ENCODE assay signal across 21 cellular contexts in genomic region chr7:139065323-139065722, GRCh38. TPM values are rescaled to one million over a fixed set of nuclear protein-coding genes. Genes with fewer than 3 reads are reported as not detected.
DNase-seq lines count a peak whose midpoint lies in the region; ATAC-seq and TF ChIP-seq lines count a peak whose summit lies in the region.
"Had no signal": no experiment of that assay in that cellular context is flagged by ENCODE, and none has a peak within 500 bp of the region (broad histone marks: within the 10 kb centered on the region; RNA-seq: fewer than 3 reads in every experiment).

No MANE protein-coding gene starts in this region.

- peak overlapping the region; percentile 62 for H3K27ac Mint-ChIP-seq in activated CD4-positive, alpha-beta T cell treated with anti-CD3 and anti-CD28 coated beads, Interleukin-2, amount 10 ng/mL, durations not matched to agents 24 days and 14 days
- peak overlapping the region; percentile 70 to 82 for H3K27ac Mint-ChIP-seq in natural killer cell
- H3K27ac Mint-ChIP-seq in natural killer cell treated with Interleukin-12 subunit alpha and Interleukin-12 subunit beta and Interleukin-15 and Interleukin-18, amount 100 ng/mL, for 72 hours = peak overlapping the region in 1 of 2 donors; percentile 65
- peak overlapping the region; percentile 65 for H3K27ac Mint-ChIP-seq in activated T-helper 17 cell treated with anti-CD3 and anti-CD28 coated beads, Interleukin-2, amount 50 U/mL, for 72 hours
- H3K27ac Mint-ChIP-seq in stimulated activated effector memory CD8-positive, alpha-beta T cell treated with anti-CD3 and anti-CD28 coated beads, Interleukin-12 subunit alpha, Interleukin-12 subunit beta, amount 100 ng/mL, for 72 hours = peak overlapping the region; percentile 83
- H3K27ac Mint-ChIP-seq: mesothelial cell of epicardium had no signal

- H3K36me3 Mint-ChIP-seq in activated CD4-positive, alpha-beta T cell treated with anti-CD3 and anti-CD28 coated beads, Interleukin-2, amount 10 ng/mL, durations not matched to agents 24 days and 14 days (ENCODE audit: low read depth) = peaks cover 83% of the 10 kb centered on the region
- peaks cover 25% of the 10 kb centered on the region for H3K36me3 Mint-ChIP-seq in natural killer cell
- peaks cover 59% of the 10 kb centered on the region for H3K36me3 Mint-ChIP-seq in natural killer cell treated with Interleukin-12 subunit alpha and Interleukin-12 subunit beta and Interleukin-15 and Interleukin-18, amount 100 ng/mL, for 72 hours
- peaks cover 100% of the 10 kb centered on the region for H3K36me3 Mint-ChIP-seq in activated T-helper 17 cell treated with anti-CD3 and anti-CD28 coated beads, Interleukin-2, amount 50 U/mL, for 72 hours (ENCODE audit: low read depth)
- H3K36me3 Mint-ChIP-seq in stimulated activated effector memory CD8-positive, alpha-beta T cell treated with anti-CD3 and anti-CD28 coated beads, Interleukin-12 subunit alpha, Interleukin-12 subunit beta, amount 100 ng/mL, for 72 hours = peaks cover 100% of the 10 kb centered on the region

- TF ChIP-seq CTCF in natural killer cell (IDR thresholded peaks at IDR 0.05) = no peak

- no peaks in the 10 kb centered on the region for H3K27me3 Mint-ChIP-seq in activated CD4-positive, alpha-beta T cell treated with anti-CD3 and anti-CD28 coated beads, Interleukin-2, amount 10 ng/mL, durations not matched to agents 24 days and 14 days
- no peaks in the 10 kb centered on the region for H3K27me3 Mint-ChIP-seq in natural killer cell (ENCODE audit: low read depth in 2 of 2)
- H3K27me3 Mint-ChIP-seq in natural killer cell treated with Interleukin-12 subunit alpha and Interleukin-12 subunit beta and Interleukin-15 and Interleukin-18, amount 100 ng/mL, for 72 hours = no peaks in the 10 kb centered on the region
- no peaks in the 10 kb centered on the region for H3K27me3 Mint-ChIP-seq in activated T-helper 17 cell treated with anti-CD3 and anti-CD28 coated beads, Interleukin-2, amount 50 U/mL, for 72 hours

- no peaks in the 10 kb centered on the region for H3K9me3 Mint-ChIP-seq in activated CD4-positive, alpha-beta T cell treated with anti-CD3 and anti-CD28 coated beads, Interleukin-2, amount 10 ng/mL, durations not matched to agents 24 days and 14 days
- H3K9me3 Mint-ChIP-seq in natural killer cell = no peaks in the 10 kb centered on the region
- no peaks in the 10 kb centered on the region for H3K9me3 Mint-ChIP-seq in natural killer cell treated with Interleukin-12 subunit alpha and Interleukin-12 subunit beta and Interleukin-15 and Interleukin-18, amount 100 ng/mL, for 72 hours
- no peaks in the 10 kb centered on the region for H3K9me3 Mint-ChIP-seq in activated T-helper 17 cell treated with anti-CD3 and anti-CD28 coated beads, Interleukin-2, amount 50 U/mL, for 72 hours
- no peaks in the 10 kb centered on the region for H3K9me3 Mint-ChIP-seq in stimulated activated effector memory CD8-positive, alpha-beta T cell treated with anti-CD3 and anti-CD28 coated beads, Interleukin-12 subunit alpha, Interleukin-12 subunit beta, amount 100 ng/mL, for 72 hours

- peaks cover 66% of the 10 kb centered on the region for H3K4me1 Mint-ChIP-seq in activated CD4-positive, alpha-beta T cell treated with anti-CD3 and anti-CD28 coated beads, Interleukin-2, amount 10 ng/mL, durations not matched to agents 24 days and 14 days
- peaks cover 47 to 70% of the 10 kb centered on the region in 2 donors for H3K4me1 Mint-ChIP-seq in natural killer cell
- peaks cover 45 to 46% of the 10 kb centered on the region in 2 donors for H3K4me1 Mint-ChIP-seq in natural killer cell treated with Interleukin-12 subunit alpha and Interleukin-12 subunit beta and Interleukin-15 and Interleukin-18, amount 100 ng/mL, for 72 hours (ENCODE audit: low read depth in 2 of 2)
- H3K4me1 Mint-ChIP-seq in activated T-helper 17 cell treated with anti-CD3 and anti-CD28 coated beads, Interleukin-2, amount 50 U/mL, for 72 hours = peaks cover 44% of the 10 kb centered on the region
- peaks cover 54% of the 10 kb centered on the region for H3K4me1 Mint-ChIP-seq in stimulated activated effector memory CD8-positive, alpha-beta T cell treated with anti-CD3 and anti-CD28 coated beads, Interleukin-12 subunit alpha, Interleukin-12 subunit beta, amount 100 ng/mL, for 72 hours
- H3K4me1 Mint-ChIP-seq: mesothelial cell of epicardium had no signal

- no peak overlapping the region for H3K4me3 Mint-ChIP-seq in activated CD4-positive, alpha-beta T cell treated with anti-CD3 and anti-CD28 coated beads, Interleukin-2, amount 10 ng/mL, durations not matched to agents 24 days and 14 days
- no peak overlapping the region for H3K4me3 Mint-ChIP-seq in natural killer cell
- H3K4me3 Mint-ChIP-seq in natural killer cell treated with Interleukin-12 subunit alpha and Interleukin-12 subunit beta and Interleukin-15 and Interleukin-18, amount 100 ng/mL, for 72 hours = no peak overlapping the region
- no peak overlapping the region for H3K4me3 Mint-ChIP-seq in activated T-helper 17 cell treated with anti-CD3 and anti-CD28 coated beads, Interleukin-2, amount 50 U/mL, for 72 hours
- no peak overlapping the region for H3K4me3 Mint-ChIP-seq in stimulated activated effector memory CD8-positive, alpha-beta T cell treated with anti-CD3 and anti-CD28 coated beads, Interleukin-12 subunit alpha, Interleukin-12 subunit beta, amount 100 ng/mL, for 72 hours
- H3K4me3 Mint-ChIP-seq: mesothelial cell of epicardium had no signal

- ATAC-seq in natural killer cell (no peak), HG03280 (IDR thresholded peaks at IDR 0.05; ENCODE audit: unreplicated experiment) (no peak)
- ATAC-seq in natural killer cell treated with Interleukin-12 subunit alpha and Interleukin-12 subunit beta and Interleukin-15 and Interleukin-18, amount 100 ng/mL, for 72 hours = no peak
- no peak for ATAC-seq in activated T-helper 17 cell treated with anti-CD3 and anti-CD28 coated beads, Interleukin-2, amount 50 U/mL, for 72 hours (replicated peaks)
- no peak for ATAC-seq in stimulated activated effector memory CD8-positive, alpha-beta T cell treated with anti-CD3 and anti-CD28 coated beads, Interleukin-12 subunit alpha, Interleukin-12 subunit beta, amount 100 ng/mL, for 72 hours
- ATAC-seq: GM12878, heart right ventricle had no signal

- no peak for DNase-seq in activated CD4-positive, alpha-beta T cell treated with anti-CD3 and anti-CD28 coated beads, Interleukin-2, amount 10 ng/mL, durations not matched to agents 24 days and 14 days
- DNase-seq in activated CD4-positive, alpha-beta T cell treated with anti-CD3 and anti-CD28 coated beads for 4 hours = no peak
- no peak for DNase-seq in natural killer cell
- no peak for DNase-seq in natural killer cell treated with Interleukin-12 subunit alpha and Interleukin-12 subunit beta and Interleukin-15 and Interleukin-18, amount 100 ng/mL, for 72 hours (ENCODE audit: low spot score)
- no peak for DNase-seq in stimulated activated effector memory CD8-positive, alpha-beta T cell treated with anti-CD3 and anti-CD28 coated beads, Interleukin-12 subunit alpha, Interleukin-12 subunit beta, amount 100 ng/mL, for 72 hours (ENCODE audit: low spot score in 2 of 2)
- no peak for DNase-seq in stimulated activated CD4-positive, alpha-beta T cell treated with anti-CD3 and anti-CD28 coated beads, Interleukin-4, amount 100 ng/mL, for 1 hour
- DNase-seq: activated CD4-positive, alpha-beta T cell treated with anti-CD3 and anti-CD28 coated beads for 48 hours; activated CD8-positive, alpha-beta memory T cell treated with anti-CD3 and anti-CD28 coated beads, Interleukin-2, amount 50 U/mL, for 48 hours; activated gamma-delta T cell treated with Interleukin-2 at 50 U/mL for 16 hours; H7; heart right ventricle; Kasumi-1; NCI-H1417; NCI-H2029 treated with DMSO at 0.1 percent for 48 hours; NCI-H524 treated with DMSO at 0.1 percent for 48 hours; nucleus accumbens; stimulated activated CD4-positive, alpha-beta T cell treated with anti-CD3 and anti-CD28 coated beads, Interleukin-4, amount 100 ng/mL, for 24 hours had no signal

- intact Hi-C loops in activated CD4-positive, alpha-beta T cell treated with anti-CD3 and anti-CD28 coated beads, Interleukin-2, amount 10 ng/mL, durations not matched to agents 24 days and 14 days (cut with micrococcal nuclease) = no loop called here
- intact Hi-C loops in natural killer cell (cut with micrococcal nuclease) = no loop called here

RNA-seq across cellular contexts. Expression of gene ZC3HAV1L, which starts 29.5 kb away (rescaled TPM):
- 36.5 and 38.5 TPM in 2 replicates for total RNA-seq in activated CD4-positive, alpha-beta T cell treated with anti-CD3 and anti-CD28 coated beads, Interleukin-2, amount 10 ng/mL, durations not matched to agents 24 days and 14 days
- total RNA-seq in natural killer cell = 1 to 10 TPM in 2 of 3 donors, under 1 TPM in 1; 0.75 to 2.3 (median 1.1) TPM
- total RNA-seq in natural killer cell treated with Interleukin-12 subunit alpha and Interleukin-12 subunit beta and Interleukin-15 and Interleukin-18, amount 100 ng/mL, for 72 hours = 1 to 10 TPM; 3.7 to 8.7 TPM
- 10 to 100 TPM; 23.6 to 32.4 TPM for total RNA-seq in activated T-helper 17 cell treated with anti-CD3 and anti-CD28 coated beads, Interleukin-2, amount 50 U/mL, for 72 hours

RNA-seq across cellular contexts. Expression of gene ZC3HAV1, which starts 44.2 kb away (rescaled TPM):
- 86.1 and 90.5 TPM in 2 replicates for total RNA-seq in activated CD4-positive, alpha-beta T cell treated with anti-CD3 and anti-CD28 coated beads, Interleukin-2, amount 10 ng/mL, durations not matched to agents 24 days and 14 days
- 100 to 1,000 TPM; 129 to 153 (median 137) TPM for total RNA-seq in natural killer cell
- 100 to 1,000 TPM in 1 of 2 donors, 10 to 100 TPM in 1; 88.2 to 104 TPM for total RNA-seq in natural killer cell treated with Interleukin-12 subunit alpha and Interleukin-12 subunit beta and Interleukin-15 and Interleukin-18, amount 100 ng/mL, for 72 hours
- total RNA-seq in activated T-helper 17 cell treated with anti-CD3 and anti-CD28 coated beads, Interleukin-2, amount 50 U/mL, for 72 hours = 100 to 1,000 TPM; 111 to 150 TPM
